1 cellular context compared by ENCODE assay signal in genomic region chr11:70397983-70398833, GRCh38.
A peak's percentile ranks its signal among the peaks of the same experiment; 100 is the strongest.
TF ChIP-seq lines count a peak whose summit lies in the region.

Gene CTTN, plus strand, starts transcription at chr11:70398529. Its CDS starts 8,769 bp downstream, at chr11:70407298.

TF ChIP-seq in HepG2, 621 proteins besides CTCF, POLR2A, EP300 and RAD21 (continued from another document and continues in another):
- TF ChIP-seq RFX1 (IDR thresholded peaks at IDR 0.05) (no peak), CENPX (CRISPR knock-in tag; IDR thresholded peaks at IDR 0.05) (no peak), ESRRA (CRISPR knock-in tag; IDR thresholded peaks at IDR 0.05; ENCODE audit: low read depth) (no peak), DNMT3B (CRISPR knock-in tag; conservative IDR thresholded peaks at IDR 0.05) (no peak), THAP11 (CRISPR knock-in tag; IDR thresholded peaks at IDR 0.05) (peak; percentile 74), GTF2F1 (IDR thresholded peaks at IDR 0.05; ENCODE audit: low read length) (no peak), HMG20A (CRISPR knock-in tag; IDR thresholded peaks at IDR 0.05; ENCODE audit: borderline replicate concordance) (0 out of 2 replicates have a peak, but pooled peaks have one; percentile 13), USF2 (IDR thresholded peaks at IDR 0.05; ENCODE audit: low read depth, low read length) (no peak), USF2 (CRISPR knock-in tag; IDR thresholded peaks at IDR 0.05; ENCODE audit: borderline replicate concordance) (no peak), MYPOP (CRISPR knock-in tag; IDR thresholded peaks at IDR 0.05) (peak; percentile 98), YEATS2 (CRISPR knock-in tag; IDR thresholded peaks at IDR 0.05; ENCODE audit: borderline replicate concordance) (peak; percentile 71; the same call in 1 of the 2 replicates), SAFB2 (CRISPR knock-in tag; IDR thresholded peaks at IDR 0.05; ENCODE audit: borderline replicate concordance, low read depth) (peak; percentile 7; the same call in 1 of the 2 replicates), ZNF549 (CRISPR knock-in tag; IDR thresholded peaks at IDR 0.05) (no peak), NR2C2 (CRISPR knock-in tag; IDR thresholded peaks at IDR 0.05; ENCODE audit: borderline replicate concordance) (peak; percentile 93), CREBL2 (CRISPR knock-in tag; IDR thresholded peaks at IDR 0.05; ENCODE audit: borderline replicate concordance) (no peak), KIAA2018 (CRISPR knock-in tag; IDR thresholded peaks at IDR 0.05; ENCODE audit: borderline replicate concordance) (no peak), FOSL2 (CRISPR knock-in tag; IDR thresholded peaks at IDR 0.05) (peak; percentile 3; the same call in 1 of the 2 replicates), ZNF547 (CRISPR knock-in tag; IDR thresholded peaks at IDR 0.05) (no peak; the same call in none of the 2 replicates), ZSCAN12 (CRISPR knock-in tag; IDR thresholded peaks at IDR 0.05) (no peak), ZNF580 (CRISPR knock-in tag; IDR thresholded peaks at IDR 0.05; ENCODE audit: borderline replicate concordance, low read depth) (no peak), GPBP1L1 (CRISPR knock-in tag; IDR thresholded peaks at IDR 0.05) (no peak), ZNF674 (CRISPR knock-in tag; IDR thresholded peaks at IDR 0.05; ENCODE audit: low read depth) (no peak), MED1 (CRISPR knock-in tag; IDR thresholded peaks at IDR 0.05) (peak; percentile 37; the same call in 1 of the 2 replicates), NFKBIZ (CRISPR knock-in tag; IDR thresholded peaks at IDR 0.05) (0 out of 2 replicates have a peak, but pooled peaks have one; percentile 49), FOXO1 (CRISPR knock-in tag; IDR thresholded peaks at IDR 0.05) (no peak), PITX1 (CRISPR knock-in tag; IDR thresholded peaks at IDR 0.05) (peak; percentile 23), EZH2 (conservative IDR thresholded peaks at IDR 0.05; ENCODE audit: low read depth, low read length) (no peak), NR3C1 (CRISPR knock-in tag; IDR thresholded peaks at IDR 0.05) (no peak), TIGD3 (CRISPR knock-in tag; IDR thresholded peaks at IDR 0.05; ENCODE audit: borderline replicate concordance) (no peak), GATAD1 (CRISPR knock-in tag; IDR thresholded peaks at IDR 0.05) (peak; percentile 67; the same call in 1 of the 2 replicates), TAF1 (CRISPR knock-in tag; IDR thresholded peaks at IDR 0.05) (peak; percentile 91), PHB2 (IDR thresholded peaks at IDR 0.05; ENCODE audit: partially characterized antibody) (no peak), PCBP1 (IDR thresholded peaks at IDR 0.05; ENCODE audit: borderline replicate concordance, low read depth, low read length) (no peak), SIN3B (IDR thresholded peaks at IDR 0.05; ENCODE audit: low read length) (no peak), NFATC3 (CRISPR knock-in tag; IDR thresholded peaks at IDR 0.05) (no peak), ZNF740 (CRISPR knock-in tag; IDR thresholded peaks at IDR 0.05) (no peak), ZBTB20 (CRISPR knock-in tag; IDR thresholded peaks at IDR 0.05; ENCODE audit: borderline replicate concordance, low read depth) (no peak; the same call in 1 of the 2 replicates), HMGA1 (CRISPR knock-in tag; conservative IDR thresholded peaks at IDR 0.05) (no peak), ZNF34 (CRISPR knock-in tag; IDR thresholded peaks at IDR 0.05; ENCODE audit: borderline replicate concordance) (no peak), ZNF235 (CRISPR knock-in tag; IDR thresholded peaks at IDR 0.05; ENCODE audit: borderline replicate concordance) (no peak), SRSF4 (IDR thresholded peaks at IDR 0.05; ENCODE audit: low read depth, low read length, poor library complexity, severe bottlenecking) (no peak), CSRNP2 (CRISPR knock-in tag; conservative IDR thresholded peaks at IDR 0.05; ENCODE audit: low read depth) (no peak), ARID3A (IDR thresholded peaks at IDR 0.05; ENCODE audit: low read depth, low read length) (no peak), WIZ (CRISPR knock-in tag; IDR thresholded peaks at IDR 0.05) (no peak), STAT5B (CRISPR knock-in tag; IDR thresholded peaks at IDR 0.05) (peak; percentile 30; the same call in 1 of the 2 replicates), SRSF9 (IDR thresholded peaks at IDR 0.05; ENCODE audit: borderline replicate concordance, insufficient read depth, low read depth, low read length, poor library complexity, severe bottlenecking) (no peak)
